ENCODE assay signal across 1 cellular context in the genomic region with DNA sequence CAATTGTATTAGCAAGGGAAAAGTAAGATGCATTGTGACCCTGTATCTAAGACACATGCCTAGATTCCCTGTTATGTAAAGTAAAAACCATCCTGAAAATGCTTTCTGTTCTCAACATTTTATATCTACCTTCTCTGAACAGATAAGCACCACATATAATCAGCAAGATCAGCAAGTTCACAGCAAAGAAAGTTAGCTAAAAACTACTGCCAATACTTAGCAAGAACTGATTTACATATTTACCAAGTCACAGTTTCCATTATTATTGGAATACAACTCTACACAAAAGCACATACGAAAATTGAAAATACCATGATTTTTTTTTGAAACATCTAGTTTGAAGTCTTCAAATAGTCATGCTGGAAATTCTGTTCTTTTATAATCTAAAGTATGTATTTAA.
TF ChIP-seq lines count a peak whose summit lies in the region.

No MANE protein-coding gene starts in this region.

TF ChIP-seq in A549, 52 proteins besides CTCF, POLR2A, EP300 and RAD21:
- TF ChIP-seq HOXB5 (CRISPR knock-in tag; IDR thresholded peaks at IDR 0.05): no peak
- no peak for TF ChIP-seq RNF2 (IDR thresholded peaks at IDR 0.05; ENCODE audit: borderline replicate concordance, low read depth)
- TF ChIP-seq RARB (CRISPR knock-in tag; IDR thresholded peaks at IDR 0.05): no peak
- peak; percentile 23 for TF ChIP-seq MAFK (IDR thresholded peaks at IDR 0.05; ENCODE audit: partially characterized antibody)
- no peak for TF ChIP-seq MAZ (IDR thresholded peaks at IDR 0.05; ENCODE audit: borderline replicate concordance, low read depth, low read length)
